Comparison of ENCODE assay signal across 11 cellular contexts in the genomic region with DNA sequence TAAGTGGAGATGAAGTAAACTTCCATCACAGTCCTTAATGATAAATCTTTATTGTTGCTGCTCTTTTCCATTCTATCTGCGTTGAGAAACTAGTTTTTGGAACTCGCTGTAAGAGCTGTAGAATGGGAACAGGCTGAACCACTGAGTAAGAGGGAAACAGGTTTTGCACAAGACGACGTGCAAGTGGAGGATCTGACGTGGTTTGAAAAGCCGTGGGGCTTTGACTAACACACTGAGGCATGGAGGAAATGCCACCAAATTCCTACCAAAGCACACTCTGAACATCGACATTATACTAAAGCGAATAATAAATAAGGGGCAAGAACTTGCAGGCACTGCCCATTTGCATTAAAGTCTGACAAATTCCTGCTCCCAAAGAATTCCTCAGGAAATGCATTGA.
DNase-seq lines count a peak whose midpoint lies in the region; ATAC-seq and TF ChIP-seq lines count a peak whose summit lies in the region.
"Had no signal": no experiment of that assay in that cellular context is flagged by ENCODE, and none has a peak within 500 bp of the region (broad histone marks: within the 10 kb centered on the region; RNA-seq: fewer than 3 reads in every experiment).

No MANE protein-coding gene starts in this region.

- peak overlapping the region; percentile 80 for H3K4me2 ChIP-seq in OCI-LY7 (ENCODE audit: low read length)
- H3K4me2 ChIP-seq in fibroblast of lung (ENCODE audit: extremely low read depth, insufficient read depth, low read length) = peak overlapping the region; percentile 44

- no peaks in the 10 kb centered on the region for H3K9me2 ChIP-seq in OCI-LY7 (ENCODE audit: insufficient read depth, low read length)

- peak overlapping the region; percentile 85 for H2AFZ ChIP-seq in OCI-LY7 (ENCODE audit: low read length)
- H2AFZ ChIP-seq in fibroblast of lung (ENCODE audit: low read length) = no peak overlapping the region

- H3K9ac ChIP-seq in fibroblast of lung (ENCODE audit: insufficient read depth, low read length) = peak overlapping the region; percentile 8

- intact Hi-C loops in OCI-LY7 (cut with micrococcal nuclease; ENCODE audit: unreplicated experiment) = loop anchor here (2.0 to 5.0 kb wide), 2 partner anchors 138 to 186 kb away; no protein-coding TSS in a partner anchor

- DNase-seq in ELR (ENCODE audit: low read depth) = peak; percentile 95
- DNase-seq in OCI-LY7 (ENCODE audit: low spot score) = peak; percentile 52
- peak; percentile 83 to 88 for DNase-seq in fibroblast of lung (ENCODE audit: low read depth in 2 of 2)
- peak; percentile 22 for DNase-seq in retinal pigment epithelial cell (ENCODE audit: low read depth)
- no peak for DNase-seq in NCI-H446 treated with DMSO at 0.1 percent for 48 hours (lab: John Stamatoyannopoulos, UW)
- no peak for DNase-seq in GDM1 (lab: John Stamatoyannopoulos, UW)
- DNase-seq: NCI-H1092 treated with DMSO at 0.1 percent for 48 hours, pancreas, T-helper 2 cell had no signal

- peak overlapping the region; percentile 94 for H3K27ac ChIP-seq in OCI-LY7 (ENCODE audit: low read depth, low read length, poor library complexity, severe bottlenecking)
- H3K27ac ChIP-seq in fibroblast of lung (ENCODE audit: insufficient read depth, low read length) = peak overlapping the region; percentile 77

- H4K20me1 ChIP-seq in OCI-LY7 (ENCODE audit: insufficient read depth, low read length) (no peaks in the 10 kb centered on the region), fibroblast of lung (ENCODE audit: control insufficient read depth, extremely low read depth, insufficient read depth, low read length) (no peaks in the 10 kb centered on the region)

- POLR2A ChIA-PET in OCI-LY7 (lab: Charles Lee) = interaction anchor here (0.6 to 3.1 kb wide), 11 partner anchors 15 to 489 kb away, joined by 3 to 16 read pairs (median 5); a partner anchor contains a TSS

- H3K79me2 ChIP-seq in OCI-LY7 (ENCODE audit: insufficient read depth, low read depth, low read length) (no peaks in the 10 kb centered on the region), fibroblast of lung (ENCODE audit: control insufficient read depth, insufficient read depth, low read length) (no peaks in the 10 kb centered on the region)

- peak overlapping the region; percentile 57 for H3K4me3 ChIP-seq in OCI-LY7 (ENCODE audit: low read depth, low read length, poor library complexity, severe bottlenecking)
- peak overlapping the region in 1 of 4 experiments; percentile 24 for H3K4me3 ChIP-seq in fibroblast of lung (replicated peaks in 1 of 4; ENCODE audit: control extremely low read depth in 1 of 4, insufficient read depth in 1 of 4, low read depth in 3 of 4, low read length in 4 of 4)
- no peak overlapping the region for H3K4me3 ChIP-seq in retinal pigment epithelial cell (ENCODE audit: low read length)
- H3K4me3 ChIP-seq: pancreas had no signal

- BruUV-seq in OCI-LY7 (replicated peaks; lab: Mats Ljungman, UMichigan) = no TSS peak

- H3K4me1 ChIP-seq in OCI-LY7 (ENCODE audit: insufficient read depth, low read length, poor library complexity, severe bottlenecking) (peaks cover 66% of the 10 kb centered on the region), fibroblast of lung (ENCODE audit: control insufficient read depth, extremely low read depth, insufficient read depth, low read length) (peaks cover 15% of the 10 kb centered on the region)

- H3K9me3 ChIP-seq in OCI-LY7 (ENCODE audit: low read length) (peaks cover 32% of the 10 kb centered on the region; the same call in 1 of the 2 replicates), fibroblast of lung (ENCODE audit: control insufficient read depth, insufficient read depth, low read depth, low read length) (no peaks in the 10 kb centered on the region)
- H3K9me3 ChIP-seq: pancreas had no signal

- ATAC-seq in HG03159 (IDR thresholded peaks at IDR 0.05; ENCODE audit: unreplicated experiment) (no peak), GM21367 (IDR thresholded peaks at IDR 0.05; ENCODE audit: unreplicated experiment) (no peak)

- TF ChIP-seq CTCF in OCI-LY7 (conservative IDR thresholded peaks at IDR 0.05; ENCODE audit: low read length) (no peak), fibroblast of lung (conservative IDR thresholded peaks at IDR 0.05 in 1 of 2, IDR thresholded peaks at IDR 0.05 in 1 of 2; ENCODE audit: low read depth in 1 of 2, low read length in 2 of 2) (no peak), retinal pigment epithelial cell (conservative IDR thresholded peaks at IDR 0.05; ENCODE audit: low read depth, low read length) (no peak)

- H3K36me3 ChIP-seq in OCI-LY7 (ENCODE audit: insufficient read depth, low read length) = peaks cover 8% of the 10 kb centered on the region; the same call in 1 of the 2 replicates
- no peaks in the 10 kb centered on the region for H3K36me3 ChIP-seq in fibroblast of lung (ENCODE audit: control insufficient read depth, insufficient read depth, low read length)
- H3K36me3 ChIP-seq: pancreas had no signal

- no peaks in the 10 kb centered on the region for H3K27me3 ChIP-seq in fibroblast of lung (ENCODE audit: control insufficient read depth, insufficient read depth, low read length)
- H3K27me3 ChIP-seq: pancreas had no signal

- CTCF ChIA-PET in OCI-LY7 (lab: Charles Lee; ENCODE audit: unreplicated experiment) = interaction anchor here (1.2 kb wide), 1 partner anchor 253 kb away, joined by 3 read pairs; no protein-coding TSS in a partner anchor

Comparison
In these comparisons a context has a peak if more than half of its experiments do, and no peak if none do; other contexts are left out.
1. DNase-seq: peak in ELR (single experiment), OCI-LY7 (single experiment), fibroblast of lung (2 of 2) and retinal pigment epithelial cell (single experiment); none in NCI-H446 treated with DMSO at 0.1 percent for 48 hours (single experiment) and GDM1 (single experiment).